19 cellular contexts compared by ENCODE assay signal in the genomic region with DNA sequence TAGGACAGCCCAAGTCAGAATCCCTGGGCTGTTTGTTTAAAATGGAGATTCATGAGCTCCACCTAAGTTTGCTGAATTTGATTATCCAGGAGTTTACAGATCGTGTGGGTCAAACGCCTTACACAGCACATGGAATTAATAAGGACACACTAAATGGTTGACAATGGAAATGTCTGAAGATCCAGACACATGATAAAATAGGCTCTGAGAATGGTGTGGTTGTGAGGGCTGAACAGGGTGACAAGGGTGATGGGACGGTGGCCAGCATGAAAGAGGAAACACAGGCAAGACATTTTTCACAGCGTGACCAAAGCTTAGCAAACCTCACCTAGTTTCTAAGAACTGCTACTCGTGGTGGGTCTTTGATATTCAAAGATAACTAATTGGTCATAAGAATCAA. TPM values are rescaled to one million over a fixed set of nuclear protein-coding genes. Genes with fewer than 3 reads are reported as not detected.
DNase-seq lines count a peak whose midpoint lies in the region; ATAC-seq and TF ChIP-seq lines count a peak whose summit lies in the region.
"Had no signal": no experiment of that assay in that cellular context is flagged by ENCODE, and none has a peak within 500 bp of the region (broad histone marks: within the 10 kb centered on the region; RNA-seq: fewer than 3 reads in every experiment).

No MANE protein-coding gene starts in this region.

- intact Hi-C loops in natural killer cell (cut with micrococcal nuclease): no loop called here
- intact Hi-C loops in CD4-positive, alpha-beta T cell (cut with DNase I, micrococcal nuclease): no loop called here
- intact Hi-C loops in tibial artery (cut with DNase I; ENCODE audit: low total_unique reads): no loop called here

- H3K27me3 Mint-ChIP-seq in natural killer cell (ENCODE audit: low read depth in 2 of 2): no peaks in the 10 kb centered on the region
- H3K27me3 Mint-ChIP-seq in natural killer cell treated with Interleukin-12 subunit alpha and Interleukin-12 subunit beta and Interleukin-15 and Interleukin-18, amount 100 ng/mL, for 72 hours: no peaks in the 10 kb centered on the region
- no peaks in the 10 kb centered on the region for H3K27me3 Mint-ChIP-seq in CD4-positive, alpha-beta T cell

- H3K4me1 Mint-ChIP-seq in natural killer cell: peaks cover 12 to 13% of the 10 kb centered on the region in 2 donors
- H3K4me1 Mint-ChIP-seq in natural killer cell treated with Interleukin-12 subunit alpha and Interleukin-12 subunit beta and Interleukin-15 and Interleukin-18, amount 100 ng/mL, for 72 hours (ENCODE audit: low read depth in 2 of 2): peaks cover 6 to 11% of the 10 kb centered on the region in 2 donors
- H3K4me1 Mint-ChIP-seq in CD4-positive, alpha-beta T cell (ENCODE audit: low read depth): no peaks in the 10 kb centered on the region

- no peak overlapping the region for H3K4me3 ChIP-seq in HAP-1
- H3K4me3 ChIP-seq in tibial artery: no peak overlapping the region
- H3K4me3 ChIP-seq: BLaER1 treated with 17β-estradiol and CSF1 and Interleukin-3, amounts not matched to agents 10 nM and 100 nM; GM12878; GM23338 had no signal

- H3K9me3 ChIP-seq in CD4-positive, alpha-beta T cell (ENCODE audit: control insufficient read depth, low read length): no peaks in the 10 kb centered on the region
- H3K9me3 ChIP-seq in HAP-1 (no peaks in the 10 kb centered on the region), tibial artery (no peaks in the 10 kb centered on the region)

- H3K27ac Mint-ChIP-seq in natural killer cell: peak overlapping the region; percentile 25 to 30
- H3K27ac Mint-ChIP-seq in natural killer cell treated with Interleukin-12 subunit alpha and Interleukin-12 subunit beta and Interleukin-15 and Interleukin-18, amount 100 ng/mL, for 72 hours: no peak overlapping the region
- no peak overlapping the region for H3K27ac Mint-ChIP-seq in CD4-positive, alpha-beta T cell
- H3K27ac Mint-ChIP-seq: GM23338 had no signal

- no peak for TF ChIP-seq CTCF in natural killer cell (IDR thresholded peaks at IDR 0.05)
- TF ChIP-seq CTCF in CD4-positive, alpha-beta T cell (IDR thresholded peaks at IDR 0.05): no peak
- TF ChIP-seq CTCF in tibial artery (IDR thresholded peaks at IDR 0.05): no peak

- in situ Hi-C loops in HAP-1 (cut with MboI; ENCODE audit: low sequenced_read_pairs): no loop called here

- H3K4me3 Mint-ChIP-seq in natural killer cell: peak overlapping the region; percentile 82
- no peak overlapping the region for H3K4me3 Mint-ChIP-seq in natural killer cell treated with Interleukin-12 subunit alpha and Interleukin-12 subunit beta and Interleukin-15 and Interleukin-18, amount 100 ng/mL, for 72 hours
- no peak overlapping the region for H3K4me3 Mint-ChIP-seq in CD4-positive, alpha-beta T cell
- H3K4me3 Mint-ChIP-seq: GM23338 had no signal

- no peaks in the 10 kb centered on the region for H3K36me3 ChIP-seq in HAP-1 (replicated peaks)
- no peaks in the 10 kb centered on the region for H3K36me3 ChIP-seq in tibial artery
- H3K36me3 ChIP-seq: BLaER1 treated with 17β-estradiol and CSF1 and Interleukin-3, amounts not matched to agents 10 nM and 100 nM had no signal

- no peaks in the 10 kb centered on the region for H3K4me1 ChIP-seq in HAP-1
- no peaks in the 10 kb centered on the region for H3K4me1 ChIP-seq in tibial artery

- POLR2A ChIA-PET in CD4-positive, alpha-beta T cell (lab: Charles Lee): no interaction called here

- peak; percentile 47 to 88 (median 57) for ATAC-seq in natural killer cell
- no peak for ATAC-seq in natural killer cell treated with Interleukin-12 subunit alpha and Interleukin-12 subunit beta and Interleukin-15 and Interleukin-18, amount 100 ng/mL, for 72 hours
- no peak for ATAC-seq in SK-N-SH treated with all-trans-retinoic acid at 6 μM for 48 hours
- ATAC-seq in left lobe of liver: no peak
- ATAC-seq in CD4-positive, alpha-beta T cell (ENCODE audit: poor library complexity): no peak
- ATAC-seq: GM12878, GM23338 had no signal

- CTCF ChIA-PET in CD4-positive, alpha-beta T cell (lab: Charles Lee): no interaction called here

- H3K27me3 ChIP-seq in CD4-positive, alpha-beta T cell (ENCODE audit: control insufficient read depth, insufficient read depth, low read length): no peaks in the 10 kb centered on the region
- H3K27me3 ChIP-seq in HAP-1 (ENCODE audit: low read depth) (no peaks in the 10 kb centered on the region), tibial artery (no peaks in the 10 kb centered on the region)
- H3K27me3 ChIP-seq: BLaER1 treated with 17β-estradiol and CSF1 and Interleukin-3, amounts not matched to agents 10 nM and 100 nM had no signal

- no peak overlapping the region for H3K27ac ChIP-seq in CD4-positive, alpha-beta T cell (ENCODE audit: low read depth, low read length)
- H3K27ac ChIP-seq in tibial artery: no peak overlapping the region
- H3K27ac ChIP-seq: BLaER1 treated with 17β-estradiol and CSF1 and Interleukin-3, amounts not matched to agents 10 nM and 100 nM had no signal

- no peak for DNase-seq in natural killer cell
- no peak for DNase-seq in natural killer cell treated with Interleukin-12 subunit alpha and Interleukin-12 subunit beta and Interleukin-15 and Interleukin-18, amount 100 ng/mL, for 72 hours (ENCODE audit: low spot score)
- peak; percentile 21 for DNase-seq in left lobe of liver (ENCODE audit: low spot score)
- no peak for DNase-seq in CD4-positive, alpha-beta T cell
- DNase-seq in stimulated activated CD8-positive, alpha-beta memory T cell treated with anti-CD3 and anti-CD28 coated beads, Interleukin-4, amount 100 ng/mL, for 48 hours: no peak
- DNase-seq in HAP-1 (ENCODE audit: low spot score in 2 of 2): no peak
- no peak for DNase-seq in tibial artery
- DNase-seq: DND-41, GDM1, KBM-7, NCI-H1092, NCI-H1694, NCI-H510A treated with DMSO at 0.1 percent for 48 hours, NCI-H82 had no signal

- no peaks in the 10 kb centered on the region for H3K9me3 Mint-ChIP-seq in natural killer cell
- H3K9me3 Mint-ChIP-seq in natural killer cell treated with Interleukin-12 subunit alpha and Interleukin-12 subunit beta and Interleukin-15 and Interleukin-18, amount 100 ng/mL, for 72 hours: no peaks in the 10 kb centered on the region
- H3K9me3 Mint-ChIP-seq in CD4-positive, alpha-beta T cell: no peaks in the 10 kb centered on the region
- H3K9me3 Mint-ChIP-seq: GM23338 had no signal

- H3K36me3 Mint-ChIP-seq in natural killer cell: no peaks in the 10 kb centered on the region
- H3K36me3 Mint-ChIP-seq in natural killer cell treated with Interleukin-12 subunit alpha and Interleukin-12 subunit beta and Interleukin-15 and Interleukin-18, amount 100 ng/mL, for 72 hours: no peaks in the 10 kb centered on the region
- H3K36me3 Mint-ChIP-seq in CD4-positive, alpha-beta T cell (ENCODE audit: low read depth): no peaks in the 10 kb centered on the region

TF ChIP-seq in SK-N-SH treated with all-trans-retinoic acid at 6 μM for 48 hours, 23 proteins besides CTCF, POLR2A, EP300 and RAD21:
- TF ChIP-seq CSDC2 (CRISPR knock-in tag; IDR thresholded peaks at IDR 0.05) (no peak), TCF4 (CRISPR knock-in tag; IDR thresholded peaks at IDR 0.05; ENCODE audit: borderline replicate concordance) (peak; percentile 51; the same call in 1 of the 2 replicates), ESRRG (CRISPR knock-in tag; IDR thresholded peaks at IDR 0.05) (no peak)

RNA-seq across cellular contexts. Expression of gene VWF, which starts 12.5 kb away (rescaled TPM):
- total RNA-seq in natural killer cell (under 1 TPM; 0.14 to 0.95 (median 0.71) TPM), left lobe of liver (6.4 TPM)
- total RNA-seq in natural killer cell treated with Interleukin-12 subunit alpha and Interleukin-12 subunit beta and Interleukin-15 and Interleukin-18, amount 100 ng/mL, for 72 hours: not detected
- total RNA-seq in CD4-positive, alpha-beta T cell: under 1 TPM in 1 of 2 experiments, not detected in 1; 0.20 TPM
- total RNA-seq: MCF 10A had no signal

Comparison
In these comparisons a context has a peak if more than half of its experiments do, and no peak if none do; other contexts are left out.
1. ATAC-seq: peak in natural killer cell (3 of 3); none in natural killer cell treated with Interleukin-12 subunit alpha and Interleukin-12 subunit beta and Interleukin-15 and Interleukin-18, amount 100 ng/mL, for 72 hours (0 of 2), SK-N-SH treated with all-trans-retinoic acid at 6 μM for 48 hours (single experiment), left lobe of liver (single experiment) and CD4-positive, alpha-beta T cell (single experiment).
2. H3K27ac Mint-ChIP-seq: peak in natural killer cell (2 of 2); none in natural killer cell treated with Interleukin-12 subunit alpha and Interleukin-12 subunit beta and Interleukin-15 and Interleukin-18, amount 100 ng/mL, for 72 hours (0 of 2) and CD4-positive, alpha-beta T cell (single experiment).